ENCODE assay signal across 13 cellular contexts in the genomic region with DNA sequence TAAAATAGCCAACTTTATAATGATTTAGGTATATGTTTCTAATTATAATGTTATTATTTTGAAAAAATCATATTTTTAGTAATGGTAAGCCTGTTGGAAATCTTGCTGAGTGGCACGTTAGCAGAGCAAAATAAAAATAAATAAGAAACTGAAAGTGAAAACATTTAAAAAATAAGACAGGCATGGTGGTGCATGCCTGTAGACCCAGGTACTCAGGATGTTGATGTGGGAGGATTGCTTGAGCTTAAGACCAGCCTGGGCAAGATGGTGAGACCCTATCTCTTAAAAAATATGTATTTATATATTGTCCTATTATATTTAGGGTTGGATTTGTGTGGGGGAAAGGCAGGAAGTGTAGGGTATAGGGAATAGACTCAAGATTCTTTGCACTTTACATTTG. TPM values are rescaled to one million over a fixed set of nuclear protein-coding genes. Genes with fewer than 3 reads are reported as not detected.
A peak's percentile ranks its signal among the peaks of the same experiment; 100 is the strongest.
DNase-seq lines count a peak whose midpoint lies in the region; ATAC-seq and TF ChIP-seq lines count a peak whose summit lies in the region.
"Had no signal": no experiment of that assay in that cellular context is flagged by ENCODE, and none has a peak within 500 bp of the region (broad histone marks: within the 10 kb centered on the region; RNA-seq: fewer than 3 reads in every experiment).

No MANE protein-coding gene starts in this region.

- peaks cover 44% of the 10 kb centered on the region for H3K36me3 Mint-ChIP-seq in activated T-cell treated with anti-CD3 and anti-CD28 coated beads, Interleukin-2, amount 50 U/mL, for 4 hours (ENCODE audit: insufficient read depth)
- peaks cover 55% of the 10 kb centered on the region for H3K36me3 Mint-ChIP-seq in effector memory CD8-positive, alpha-beta T cell (ENCODE audit: insufficient read depth)
- peaks cover 100% of the 10 kb centered on the region for H3K36me3 Mint-ChIP-seq in stimulated activated effector memory CD8-positive, alpha-beta T cell treated with anti-CD3 and anti-CD28 coated beads, Interleukin-12 subunit alpha, Interleukin-12 subunit beta, amount 100 ng/mL, for 72 hours

- no peak for TF ChIP-seq POLR2A in Peyer's patch (IDR thresholded peaks at IDR 0.05)

- TF ChIP-seq CTCF in Peyer's patch (IDR thresholded peaks at IDR 0.05) = no peak

- H3K27ac ChIP-seq in Peyer's patch = peak overlapping the region in 3 of 4 donors; percentile 3 to 35 (median 13)

- H3K9me3 ChIP-seq in Peyer's patch = no peaks in the 10 kb centered on the region
- H3K9me3 ChIP-seq: SK-N-SH had no signal

- no peak for ATAC-seq in activated T-cell treated with anti-CD3 and anti-CD28 coated beads, Interleukin-2, amount 50 U/mL, for 4 hours
- peak; percentile 35 for ATAC-seq in effector memory CD8-positive, alpha-beta T cell (replicated peaks)
- no peak for ATAC-seq in stimulated activated effector memory CD8-positive, alpha-beta T cell treated with anti-CD3 and anti-CD28 coated beads, Interleukin-12 subunit alpha, Interleukin-12 subunit beta, amount 100 ng/mL, for 72 hours
- ATAC-seq in GM21515 (IDR thresholded peaks at IDR 0.05; ENCODE audit: unreplicated experiment) (no peak), GM18858 (IDR thresholded peaks at IDR 0.05; ENCODE audit: unreplicated experiment) (no peak)

- H3K4me1 ChIP-seq in Peyer's patch = peaks cover 0 to 23% (median 3%) of the 10 kb centered on the region in 4 donors

- H3K27me3 ChIP-seq in Peyer's patch = no peaks in the 10 kb centered on the region

- no peaks in the 10 kb centered on the region for H3K27me3 Mint-ChIP-seq in activated T-cell treated with anti-CD3 and anti-CD28 coated beads, Interleukin-2, amount 50 U/mL, for 4 hours (ENCODE audit: low read depth)
- no peaks in the 10 kb centered on the region for H3K27me3 Mint-ChIP-seq in effector memory CD8-positive, alpha-beta T cell

- no peak for DNase-seq in activated T-cell treated with anti-CD3 and anti-CD28 coated beads, Interleukin-2, amount 50 U/mL, for 4 hours
- DNase-seq in activated T-cell treated with anti-CD3 and anti-CD28 coated beads for 4 hours (no peak), Peyer's patch (no peak), ecto neural progenitor cell (ENCODE audit: low spot score) (no peak)
- DNase-seq in effector memory CD8-positive, alpha-beta T cell = no peak
- no peak for DNase-seq in stimulated activated effector memory CD8-positive, alpha-beta T cell treated with anti-CD3 and anti-CD28 coated beads, Interleukin-12 subunit alpha, Interleukin-12 subunit beta, amount 100 ng/mL, for 72 hours (ENCODE audit: low spot score in 2 of 2)
- DNase-seq: activated CD8-positive, alpha-beta memory T cell treated with anti-CD3 and anti-CD28 coated beads, Interleukin-2, amount 50 U/mL, for 48 hours; GOT3; NCI-H1105 treated with DMSO at 0.1 percent for 48 hours; nucleus accumbens; SK-N-SH had no signal

- H3K9me3 Mint-ChIP-seq in activated T-cell treated with anti-CD3 and anti-CD28 coated beads, Interleukin-2, amount 50 U/mL, for 4 hours = no peaks in the 10 kb centered on the region
- H3K9me3 Mint-ChIP-seq in effector memory CD8-positive, alpha-beta T cell = no peaks in the 10 kb centered on the region
- no peaks in the 10 kb centered on the region for H3K9me3 Mint-ChIP-seq in stimulated activated effector memory CD8-positive, alpha-beta T cell treated with anti-CD3 and anti-CD28 coated beads, Interleukin-12 subunit alpha, Interleukin-12 subunit beta, amount 100 ng/mL, for 72 hours

- no peak overlapping the region for H3K4me3 ChIP-seq in Peyer's patch

- H3K4me1 Mint-ChIP-seq in activated T-cell treated with anti-CD3 and anti-CD28 coated beads, Interleukin-2, amount 50 U/mL, for 4 hours (ENCODE audit: low read depth) = peaks cover 73% of the 10 kb centered on the region
- H3K4me1 Mint-ChIP-seq in effector memory CD8-positive, alpha-beta T cell (ENCODE audit: low read depth in 2 of 2) = peaks cover 25 to 50% of the 10 kb centered on the region in 2 donors
- H3K4me1 Mint-ChIP-seq in stimulated activated effector memory CD8-positive, alpha-beta T cell treated with anti-CD3 and anti-CD28 coated beads, Interleukin-12 subunit alpha, Interleukin-12 subunit beta, amount 100 ng/mL, for 72 hours = peaks cover 48% of the 10 kb centered on the region

- peaks cover 0 to 28% (median 0%) of the 10 kb centered on the region in 3 donors for H3K36me3 ChIP-seq in Peyer's patch

- peak overlapping the region; percentile 56 for H3K4me3 Mint-ChIP-seq in activated T-cell treated with anti-CD3 and anti-CD28 coated beads, Interleukin-2, amount 50 U/mL, for 4 hours
- peak overlapping the region; percentile 41 to 57 for H3K4me3 Mint-ChIP-seq in effector memory CD8-positive, alpha-beta T cell
- H3K4me3 Mint-ChIP-seq in stimulated activated effector memory CD8-positive, alpha-beta T cell treated with anti-CD3 and anti-CD28 coated beads, Interleukin-12 subunit alpha, Interleukin-12 subunit beta, amount 100 ng/mL, for 72 hours = peak overlapping the region; percentile 10

- peak overlapping the region; percentile 75 to 80 for H3K27ac Mint-ChIP-seq in effector memory CD8-positive, alpha-beta T cell
- H3K27ac Mint-ChIP-seq in stimulated activated effector memory CD8-positive, alpha-beta T cell treated with anti-CD3 and anti-CD28 coated beads, Interleukin-12 subunit alpha, Interleukin-12 subunit beta, amount 100 ng/mL, for 72 hours = peak overlapping the region; percentile 9

RNA-seq across cellular contexts. Expression of a gene that starts 15.8 kb away (rescaled TPM):
- total RNA-seq in activated T-cell treated with anti-CD3 and anti-CD28 coated beads, Interleukin-2, amount 50 U/mL, for 4 hours = 10 to 100 TPM; 49.7 to 62.9 (median 57.7) TPM
- 100 to 1,000 TPM in 1 of 4 donors, 10 to 100 TPM in 3; 39.9 to 172 (median 58.9) TPM for total RNA-seq in Peyer's patch

RNA-seq across cellular contexts. Expression of a gene that starts 18.3 kb away (rescaled TPM):
- total RNA-seq in activated T-cell treated with anti-CD3 and anti-CD28 coated beads, Interleukin-2, amount 50 U/mL, for 4 hours = 100 to 1,000 TPM; 254 to 279 (median 265) TPM
- 100 to 1,000 TPM in 2 of 4 donors, 10 to 100 TPM in 2; 83.3 to 132 (median 106) TPM for total RNA-seq in Peyer's patch
